Comparison of ENCODE assay signal across 1 cellular context in the genomic region with DNA sequence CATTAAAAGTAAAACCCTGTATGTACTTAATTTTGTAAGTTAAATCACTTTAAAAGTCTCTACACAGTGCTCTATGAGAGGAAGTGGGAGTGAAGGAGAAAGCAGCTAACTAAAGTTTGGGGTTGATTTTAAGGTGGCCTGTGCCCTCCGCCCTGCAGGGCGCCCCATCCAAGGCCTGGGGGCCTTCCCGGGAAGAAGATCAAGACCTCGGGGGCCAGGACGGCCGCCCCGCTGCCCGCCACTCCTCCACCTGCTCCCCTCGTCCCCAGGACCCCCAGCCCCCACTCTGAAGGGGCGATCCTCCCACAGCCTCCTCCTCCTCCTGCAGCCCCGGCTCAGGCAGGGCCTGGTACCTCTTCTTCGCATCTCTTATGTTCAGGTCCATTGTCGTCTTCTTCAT.
DNase-seq lines count a peak whose midpoint lies in the region.
"Not testable (repeated sequence)": the region's sequence is repeated elsewhere in the genome, so short reads cannot be mapped to it uniquely, and the experiment has no call there.

No MANE protein-coding gene starts in this region.

- intact Hi-C loops in posterior vena cava (cut with DNase I) = not testable (repeated sequence)

- peak; percentile 55 for DNase-seq in posterior vena cava (ENCODE audit: low spot score)
